In the genomic region with DNA sequence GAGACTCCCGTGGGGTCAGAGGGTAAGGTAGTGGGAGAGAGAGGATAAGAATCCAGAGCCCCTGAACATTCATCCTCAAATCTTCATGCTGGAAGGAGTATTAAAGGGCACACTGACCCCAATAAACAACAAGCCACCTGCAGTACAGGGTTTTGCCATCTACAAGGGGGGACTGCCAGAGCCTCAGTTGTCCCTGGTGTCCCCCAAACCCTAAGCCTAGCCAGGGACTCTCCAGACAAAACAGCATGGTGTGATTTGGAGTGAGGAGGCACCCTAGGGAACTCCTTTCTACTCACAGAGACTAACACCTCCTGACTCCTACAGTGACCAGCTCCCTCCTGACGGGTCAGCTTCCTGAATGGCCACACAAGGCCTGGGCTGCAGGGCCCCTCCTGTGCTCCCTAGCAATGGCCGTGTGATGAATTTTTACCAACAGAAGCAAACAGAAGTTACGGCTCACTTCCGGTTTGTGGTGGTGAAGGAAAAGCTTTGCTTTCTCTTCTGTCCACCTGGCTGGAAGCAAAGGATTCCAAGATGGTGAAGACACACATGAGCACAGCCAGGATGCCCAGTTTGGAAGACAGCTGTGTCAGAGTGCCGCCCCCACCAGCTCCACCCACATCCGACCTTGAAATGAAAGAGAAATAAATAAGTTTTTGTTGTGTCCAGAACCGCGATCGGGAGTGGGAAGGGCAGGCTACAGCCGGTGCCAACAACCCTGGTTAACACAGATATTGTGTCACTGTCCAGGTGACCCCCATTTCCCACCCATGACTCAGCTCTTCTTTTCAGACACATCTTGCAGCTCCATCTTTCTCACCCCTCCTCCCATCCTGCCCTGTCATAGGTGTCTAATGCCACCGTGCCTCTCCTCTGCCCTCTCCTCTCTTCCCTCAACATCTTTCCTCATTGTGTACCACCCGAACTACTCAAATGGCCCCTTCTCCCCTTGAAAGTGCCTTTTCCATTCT, we compare ENCODE assay signal across 10 cellular contexts.
DNase-seq lines count a peak whose midpoint lies in the region; ATAC-seq, FAIRE-seq and TF ChIP-seq lines count a peak whose summit lies in the region.
"Had no signal": no experiment of that assay in that cellular context is flagged by ENCODE, and none has a peak within 500 bp of the region (broad histone marks: within the 10 kb centered on the region; RNA-seq: fewer than 3 reads in every experiment).

No MANE protein-coding gene starts in this region.

- H2BK120ac ChIP-seq in neuronal stem cell (ENCODE audit: low read depth, low read length), result no peak overlapping the region

- H3K4me1 ChIP-seq in GM12878 (ENCODE audit: control insufficient read depth, insufficient read depth, low read length), result no peaks in the 10 kb centered on the region
- H3K4me1 ChIP-seq in neuronal stem cell (ENCODE audit: control insufficient read depth in 2 of 2, insufficient read depth in 1 of 2, low read depth in 1 of 2, low read length in 2 of 2), result peaks cover 7 to 13% of the 10 kb centered on the region in 2 donors

- POLR2A ChIA-PET in GM12878 (lab: Charles Lee), result interaction anchor here (0.6 to 1.5 kb wide), 2 partner anchors 11 to 712 kb away, joined by 3 read pairs; no protein-coding TSS in a partner anchor

- no peak overlapping the region for H4K91ac ChIP-seq in neuronal stem cell (ENCODE audit: low read depth, low read length, poor library complexity)

- intact Hi-C loops in GM12878 (cut with micrococcal nuclease; ENCODE audit: unreplicated experiment), result no loop called here

- H3K23ac ChIP-seq in neuronal stem cell (ENCODE audit: low read depth, low read length, poor library complexity), result no peak overlapping the region

- H2AFZ ChIP-seq in GM12878 (ENCODE audit: control insufficient read depth, low read depth, low read length) (peak overlapping the region; percentile 86), neuronal stem cell (ENCODE audit: low read length) (peak overlapping the region; percentile 71)

- no peak for DNase-seq in GM12892 (ENCODE audit: insufficient read length)
- peak; percentile 22 for DNase-seq in NCI-H774 (lab: John Stamatoyannopoulos, UW)
- no peak for DNase-seq in GM12878 (ENCODE audit: low read depth, low spot score)
- DNase-seq in neuronal stem cell (ENCODE audit: low spot score), result no peak
- DNase-seq in ureter (ENCODE audit: low spot score), result no peak
- DNase-seq in stimulated activated CD4-positive, alpha-beta T cell treated with anti-CD3 and anti-CD28 coated beads, Interleukin-4, amount 100 ng/mL, for 1 hour, result no peak
- DNase-seq: NCI-H524 had no signal

- no peak overlapping the region for H3K4ac ChIP-seq in neuronal stem cell (ENCODE audit: low read length)

- no peak for TF ChIP-seq CTCF in GM12878 (IDR thresholded peaks at IDR 0.05 in 2 of 3, conservative IDR thresholded peaks at IDR 0.05 in 1 of 3; ENCODE audit: control insufficient read depth in 2 of 3, extremely low read depth in 1 of 3, insufficient read depth in 1 of 3, low read depth in 3 of 3, low read length in 3 of 3)

- no peaks in the 10 kb centered on the region for H4K20me1 ChIP-seq in GM12878 (ENCODE audit: control insufficient read depth, insufficient read depth)

- no peak overlapping the region for H2BK5ac ChIP-seq in neuronal stem cell (ENCODE audit: low read length)

- H3K4me3 ChIP-seq in GM12878 (peak overlapping the region; percentile 46), neuronal stem cell (ENCODE audit: low read length in 2 of 2) (no peak overlapping the region)

- H2BK15ac ChIP-seq in neuronal stem cell (ENCODE audit: low read length), result no peak overlapping the region

- CTCF ChIA-PET in GM12878 (lab: Yijun Ruan, JAX), result no interaction called here

- H3K27ac ChIP-seq in GM12878 (ENCODE audit: control insufficient read depth, insufficient read depth) (0 out of 2 replicates have a peak overlapping the region, but pooled peaks have one; percentile 28), neuronal stem cell (replicated peaks; ENCODE audit: low read length) (no peak overlapping the region)

- H3K79me1 ChIP-seq in neuronal stem cell (ENCODE audit: low read depth, low read length), result no peaks in the 10 kb centered on the region

- TF ChIP-seq EP300 in GM12878 (IDR thresholded peaks at IDR 0.05; ENCODE audit: borderline replicate concordance in 1 of 2, control insufficient read depth in 1 of 2, low read depth in 2 of 2, low read length in 2 of 2), result no peak

- H3K18ac ChIP-seq in neuronal stem cell (ENCODE audit: low read length), result peak overlapping the region; percentile 6

- RAD21 ChIA-PET in GM12878 (lab: Charles Lee; ENCODE audit: unreplicated experiment), result no interaction called here

- peak overlapping the region; percentile 53 for H3K4me2 ChIP-seq in GM12878 (ENCODE audit: control insufficient read depth, insufficient read depth)
- no peak overlapping the region for H3K4me2 ChIP-seq in neuronal stem cell (ENCODE audit: insufficient read depth, low read length, poor library complexity, severe bottlenecking)

- H3K9ac ChIP-seq in GM12878 (ENCODE audit: control insufficient read depth, insufficient read depth, low read length) (peak overlapping the region; percentile 29; the same call in 1 of the 2 replicates), neuronal stem cell (ENCODE audit: low read depth, low read length, poor library complexity) (no peak overlapping the region)

- no peak overlapping the region for H3K14ac ChIP-seq in neuronal stem cell (ENCODE audit: low read length)

- H3K79me2 ChIP-seq in GM12878 (ENCODE audit: control insufficient read depth, insufficient read depth, low read length), result no peaks in the 10 kb centered on the region

- TF ChIP-seq POLR2A in GM12892 (IDR thresholded peaks at IDR 0.05; ENCODE audit: low read depth, low read length), result peak; percentile 41
- peak; percentile 60 for TF ChIP-seq POLR2A in GM12878 (IDR thresholded peaks at IDR 0.05; ENCODE audit: low read depth, low read length)

- SMC1A ChIA-PET in GM12878 (lab: Charles Lee; ENCODE audit: uncharacterized antibody, unreplicated experiment), result interaction anchor here (0.6 to 1.5 kb wide), 4 partner anchors 14 to 67 kb away, joined by 3 to 4 read pairs (median 4); no protein-coding TSS in a partner anchor

- BruUV-seq in GM12878 (replicated peaks; lab: Mats Ljungman, UMichigan), result no TSS peak

- 57% methylated on average over 13 of the region's 13 CpGs for WGBS in GM12878 (ENCODE audit: insufficient coverage, insufficient replicate concordance, low lambda C conversion rate, missing lambda C conversion rate)
- no CpG with 5 or more reads among the region's 13 CpGs for WGBS in neuronal stem cell (ENCODE audit: extremely low coverage in 2 of 2, insufficient read length in 2 of 2, insufficient replicate concordance in 1 of 2), 2 donors

- ATAC-seq in GM12878 (no peak), HG02973 (IDR thresholded peaks at IDR 0.05; ENCODE audit: unreplicated experiment) (no peak), HG02763 (IDR thresholded peaks at IDR 0.05; ENCODE audit: unreplicated experiment) (no peak)

- H2BK12ac ChIP-seq in neuronal stem cell (ENCODE audit: low read length), result no peak overlapping the region

- TF ChIP-seq RAD21 in GM12878 (IDR thresholded peaks at IDR 0.05; ENCODE audit: insufficient read depth, low read depth, low read length), result no peak

- H4K8ac ChIP-seq in neuronal stem cell (ENCODE audit: low read depth, low read length), result no peak overlapping the region

- no peak overlapping the region for H2AK5ac ChIP-seq in neuronal stem cell (ENCODE audit: low read depth, low read length)

- H3K9me3 ChIP-seq in GM12878 (replicated peaks; ENCODE audit: control insufficient read depth, insufficient read depth, low read length), result no peaks in the 10 kb centered on the region
- no peaks in the 10 kb centered on the region for H3K9me3 ChIP-seq in neuronal stem cell (replicated peaks in 1 of 2; ENCODE audit: control insufficient read depth in 2 of 2, insufficient read depth in 1 of 2, low read depth in 1 of 2, low read length in 2 of 2)

- H3K36me3 ChIP-seq in GM12878 (ENCODE audit: control insufficient read depth in 2 of 2, insufficient read depth in 2 of 2, low read length in 1 of 2), result no peaks in the 10 kb centered on the region
- H3K36me3 ChIP-seq in neuronal stem cell (replicated peaks in 1 of 2; ENCODE audit: control insufficient read depth in 2 of 2, insufficient read depth in 2 of 2, low read length in 2 of 2), result no peaks in the 10 kb centered on the region

- FAIRE-seq in GM12892 (lab: Jason Lieb, UNC), result peak; percentile 79
- FAIRE-seq in GM12878 (lab: Jason Lieb, UNC), result peak; percentile 69
- FAIRE-seq: GM19239 had no signal

- in situ Hi-C loops in GM12878 (cut with MboI), result no loop called here

- H3K27me3 ChIP-seq in GM12878 (replicated peaks in 1 of 2; ENCODE audit: control insufficient read depth in 2 of 2, insufficient read depth in 2 of 2, low read length in 1 of 2) (no peaks in the 10 kb centered on the region), neuronal stem cell (ENCODE audit: control insufficient read depth in 3 of 3, insufficient read depth in 3 of 3, low read depth in 1 of 3, low read length in 3 of 3) (peaks cover 0 to 3% (median 0%) of the 10 kb centered on the region in 3 experiments)

TF ChIP-seq in GM12878, 131 proteins besides CTCF, POLR2A, EP300 and RAD21:
- TF ChIP-seq IKZF2 (IDR thresholded peaks at IDR 0.05) (no peak), SMC3 (IDR thresholded peaks at IDR 0.05; ENCODE audit: borderline replicate concordance, low read length) (no peak), RUNX3 (IDR thresholded peaks at IDR 0.05; ENCODE audit: low read length) (peak; percentile 39), GABPA (IDR thresholded peaks at IDR 0.05; ENCODE audit: low read depth) (0 out of 2 replicates have a peak, but pooled peaks have one; percentile 17), SRF (IDR thresholded peaks at IDR 0.05; ENCODE audit: low read depth in 2 of 2, low read length in 2 of 2) (peak; percentile 42 to 60; a peak in 1 of 4 replicates)
